1 cellular context compared by ENCODE assay signal in the genomic region with DNA sequence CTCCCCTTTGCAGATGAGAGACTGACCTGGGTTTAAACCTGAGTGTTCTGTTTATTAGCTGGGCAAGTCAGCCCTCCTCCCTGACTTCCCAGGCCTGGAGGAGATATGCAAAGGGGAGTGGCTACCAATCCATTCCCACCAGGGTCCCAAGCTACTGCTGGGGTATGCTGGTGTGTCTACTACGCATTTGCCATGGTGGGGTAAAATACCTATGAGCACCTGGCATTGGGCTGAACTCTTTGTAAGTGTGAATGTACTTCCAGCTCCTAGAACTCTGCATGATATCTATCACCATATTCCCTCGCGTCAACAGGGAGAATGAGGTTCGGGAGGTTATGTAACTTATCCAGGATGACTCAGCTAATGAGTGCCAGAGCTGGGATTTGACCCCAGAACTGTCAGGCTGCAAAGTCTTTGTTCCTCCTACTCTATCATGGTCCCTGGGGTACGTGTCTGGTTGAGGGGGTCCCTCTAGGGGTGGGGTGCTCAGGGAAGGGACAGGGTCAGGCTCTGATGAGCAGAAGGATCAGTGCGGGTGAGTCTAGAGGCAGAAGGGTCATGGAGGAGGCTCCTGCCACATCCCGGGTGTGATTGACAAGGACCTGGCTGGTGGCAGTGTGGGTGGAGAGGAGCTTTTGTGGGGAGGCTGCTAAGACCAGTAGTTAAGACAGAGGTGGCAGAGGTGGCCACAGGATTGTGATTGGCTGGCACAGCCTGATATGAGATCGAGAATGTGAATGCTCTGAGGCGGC.
TF ChIP-seq lines count a peak whose summit lies in the region.

No MANE protein-coding gene starts in this region.

TF ChIP-seq in SK-N-SH treated with all-trans-retinoic acid at 6 μM for 48 hours, 23 proteins besides CTCF, POLR2A, EP300 and RAD21 (continued from another document):
- TF ChIP-seq ESRRG (CRISPR knock-in tag; IDR thresholded peaks at IDR 0.05) (no peak), ZFP30 (CRISPR knock-in tag; IDR thresholded peaks at IDR 0.05) (no peak), ISL1 (CRISPR knock-in tag; IDR thresholded peaks at IDR 0.05) (no peak), RARB (CRISPR knock-in tag; IDR thresholded peaks at IDR 0.05) (no peak), PPARA (CRISPR knock-in tag; IDR thresholded peaks at IDR 0.05; ENCODE audit: borderline replicate concordance) (no peak)
TF ChIP-seq in SK-N-SH treated with all-trans-retinoic acid at 6 μM for 48 hours: peak in this region for 0.
